8 cellular contexts compared by ENCODE assay signal in genomic region chr9:36189978-36190377, GRCh38. TPM values are rescaled to one million over a fixed set of nuclear protein-coding genes. Genes with fewer than 3 reads are reported as not detected.
A peak's percentile ranks its signal among the peaks of the same experiment; 100 is the strongest.
DNase-seq lines count a peak whose midpoint lies in the region; ATAC-seq and TF ChIP-seq lines count a peak whose summit lies in the region.

No MANE protein-coding gene starts in this region.

- peaks cover 30% of the 10 kb centered on the region for H3K4me1 ChIP-seq in Panc1 (ENCODE audit: control insufficient read depth, insufficient read depth, low read length)
- H3K4me1 ChIP-seq in trophoblast cell (ENCODE audit: control insufficient read depth in 1 of 2, insufficient read depth in 2 of 2, low read length in 2 of 2), result peaks cover 7 to 20% of the 10 kb centered on the region in 2 experiments

- H2BK12ac ChIP-seq in trophoblast cell (ENCODE audit: low read length), result no peak overlapping the region

- peak overlapping the region; percentile 30 for H3K4me2 ChIP-seq in trophoblast cell (ENCODE audit: low read length)

- H4K8ac ChIP-seq in trophoblast cell (ENCODE audit: low read depth, low read length), result peak overlapping the region; percentile 84

- CTCF ChIA-PET in Panc1 (lab: Charles Lee), result interaction anchor here (0.5 to 2.8 kb wide), 10 partner anchors 8 to 1197 kb away, joined by 3 to 10 read pairs (median 5); no protein-coding TSS in a partner anchor

- H4K12ac ChIP-seq in trophoblast cell (ENCODE audit: low read depth, low read length), result no peak overlapping the region

- no peak overlapping the region for H3K18ac ChIP-seq in trophoblast cell (ENCODE audit: low read length)

- H2BK120ac ChIP-seq in trophoblast cell (ENCODE audit: insufficient read depth, low read length, poor library complexity), result no peak overlapping the region

- H3K27me3 ChIP-seq in GM06990 (replicated peaks; ENCODE audit: control insufficient read depth, insufficient read depth, low read length), result no peaks in the 10 kb centered on the region
- no peaks in the 10 kb centered on the region for H3K27me3 ChIP-seq in Panc1 (ENCODE audit: control insufficient read depth, insufficient read depth, low read length)
- no peaks in the 10 kb centered on the region for H3K27me3 ChIP-seq in trophoblast cell (ENCODE audit: insufficient read depth, low read length)

- ATAC-seq in Panc1, result no peak
- no peak for ATAC-seq in sciatic nerve
- no peak for ATAC-seq in HG02884 (IDR thresholded peaks at IDR 0.05; ENCODE audit: unreplicated experiment)

- in situ Hi-C loops in Panc1 (cut with HindIII; ENCODE audit: low pct_unique_long_range_greater_than_20kb, low sequenced_read_pairs), result no loop called here

- H2AK5ac ChIP-seq in trophoblast cell (ENCODE audit: low read length), result no peak overlapping the region

- no peak overlapping the region for H3K4ac ChIP-seq in trophoblast cell (ENCODE audit: low read depth, low read length)

- no peaks in the 10 kb centered on the region for H3K9me3 ChIP-seq in Panc1 (ENCODE audit: control insufficient read depth, insufficient read depth, low read depth, low read length)
- no peaks in the 10 kb centered on the region for H3K9me3 ChIP-seq in trophoblast cell (ENCODE audit: insufficient read depth, low read depth, low read length)

- intact Hi-C loops in Panc1 (cut with micrococcal nuclease; ENCODE audit: unreplicated experiment) (no loop called here), sciatic nerve (cut with DNase I) (loop anchor here (5.0 kb wide), 1 partner anchor 137 kb away; no protein-coding TSS in a partner anchor)

- POLR2A ChIA-PET in Panc1 (lab: Charles Lee), result interaction anchor here (0.5 to 1.8 kb wide), 18 partner anchors 8 to 395 kb away, joined by 3 to 13 read pairs (median 4); no protein-coding TSS in a partner anchor

- H3K27ac ChIP-seq in Panc1 (ENCODE audit: low read length) (peak overlapping the region; percentile 99), trophoblast cell (ENCODE audit: low read depth, low read length) (peak overlapping the region; percentile 48)

- no peak overlapping the region for H3K14ac ChIP-seq in trophoblast cell (ENCODE audit: low read length)

- no peak overlapping the region for H3K9ac ChIP-seq in trophoblast cell (ENCODE audit: low read length)

- H3K4me3 ChIP-seq in GM06990 (replicated peaks; ENCODE audit: low read depth, low read length), result peak overlapping the region; percentile 97
- H3K4me3 ChIP-seq in Panc1 (ENCODE audit: low read depth in 2 of 2, low read length in 2 of 2), result peak overlapping the region; percentile 78 to 97
- peak overlapping the region; percentile 71 for H3K4me3 ChIP-seq in epithelial cell of proximal tubule (ENCODE audit: low read depth, low read length)
- H3K4me3 ChIP-seq in trophoblast cell (ENCODE audit: low read depth, low read length), result no peak overlapping the region

- no peak overlapping the region for H2AFZ ChIP-seq in trophoblast cell (ENCODE audit: insufficient read depth, low read length, poor library complexity)

- no peak overlapping the region for H3K23ac ChIP-seq in trophoblast cell (ENCODE audit: low read length)

- no peak for DNase-seq in GM06990 (ENCODE audit: extremely low read depth, insufficient read length)
- DNase-seq in Panc1 (ENCODE audit: low read depth, low spot score), result no peak
- no peak for DNase-seq in epithelial cell of proximal tubule (ENCODE audit: low read depth)
- peak; percentile 64 to 78 for DNase-seq in trophoblast cell
- no peak for DNase-seq in sciatic nerve (ENCODE audit: low spot score)
- DNase-seq in cortex of kidney (lab: John Stamatoyannopoulos, UW), result no peak
- no peak for DNase-seq in T-helper 9 cell

- no peak for TF ChIP-seq CTCF in GM06990 (IDR thresholded peaks at IDR 0.05; ENCODE audit: insufficient read depth, low read length, poor library complexity, severe bottlenecking)
- no peak for TF ChIP-seq CTCF in Panc1 (IDR thresholded peaks at IDR 0.05)
- TF ChIP-seq CTCF in epithelial cell of proximal tubule (conservative IDR thresholded peaks at IDR 0.05; ENCODE audit: low read depth, low read length), result no peak

- H3K79me1 ChIP-seq in trophoblast cell (ENCODE audit: low read length), result peaks cover 14% of the 10 kb centered on the region

- H3K36me3 ChIP-seq in GM06990 (ENCODE audit: control insufficient read depth, insufficient read depth, low read length) (peaks cover 2% of the 10 kb centered on the region; the same call in 1 of the 2 replicates), Panc1 (ENCODE audit: control insufficient read depth, insufficient read depth, low read length) (peaks cover 4% of the 10 kb centered on the region; the same call in 1 of the 2 replicates), trophoblast cell (ENCODE audit: control insufficient read depth in 1 of 2, insufficient read depth in 2 of 2, low read length in 2 of 2) (peaks cover 0 to 2% of the 10 kb centered on the region in 2 experiments)

- H2BK5ac ChIP-seq in trophoblast cell (ENCODE audit: low read depth, low read length, poor library complexity), result no peak overlapping the region

- no TSS peak for BruUV-seq in Panc1 (replicated peaks; lab: Mats Ljungman, UMichigan)

- peaks cover 18% of the 10 kb centered on the region for H3K79me2 ChIP-seq in trophoblast cell (ENCODE audit: control insufficient read depth, insufficient read depth, low read length, poor library complexity)

- no peak overlapping the region for H4K91ac ChIP-seq in trophoblast cell (ENCODE audit: low read depth, low read length)

- WGBS in trophoblast cell (ENCODE audit: extremely low coverage, insufficient coverage, insufficient read length), result no CpG with 5 or more reads among the region's 9 CpGs

RNA-seq across cellular contexts. Expression of gene CLTA, which starts 0.7 kb away (rescaled TPM):
- 760 TPM for total RNA-seq in Panc1 (2021; ENCODE audit: unreplicated experiment)
- 733 TPM for polyA plus RNA-seq in Panc1 (2012; ENCODE audit: insufficient read length)
- 423 and 461 TPM in 2 replicates for total RNA-seq in epithelial cell of proximal tubule
- 489 and 493 TPM in 2 replicates for polyA plus RNA-seq in trophoblast cell (2013)
- 103 TPM for total RNA-seq in sciatic nerve

RNA-seq across cellular contexts. Expression of gene CCIN, which starts 20.8 kb away (rescaled TPM):
- total RNA-seq in Panc1 (2021; ENCODE audit: unreplicated experiment) (0.13 TPM), epithelial cell of proximal tubule (0.06 TPM in 1 of 2 replicates, not detected in the other), sciatic nerve (not detected)
- polyA plus RNA-seq in Panc1 (2012; ENCODE audit: insufficient read length), result not detected
- polyA plus RNA-seq in trophoblast cell (2013), result 0.23 and 0.33 TPM in 2 replicates

RNA-seq across cellular contexts. Expression of gene GLIPR2, which starts 53.4 kb away (rescaled TPM):
- total RNA-seq in Panc1 (2021; ENCODE audit: unreplicated experiment) (4.9 TPM), epithelial cell of proximal tubule (23.6 and 42.7 TPM in 2 replicates), sciatic nerve (14.8 TPM)
- 2.7 TPM for polyA plus RNA-seq in Panc1 (2012; ENCODE audit: insufficient read length)
- 23.0 and 24.6 TPM in 2 replicates for polyA plus RNA-seq in trophoblast cell (2013)

Comparison
In these comparisons a context has a peak if more than half of its experiments do, and no peak if none do; other contexts are left out.
1. DNase-seq: peak in trophoblast cell (2 of 2); none in GM06990 (single experiment), Panc1 (single experiment), epithelial cell of proximal tubule (single experiment), sciatic nerve (single experiment), cortex of kidney (single experiment) and T-helper 9 cell (single experiment).